Comparison of ENCODE assay signal across 18 cellular contexts in genomic region chr1:59404725-59405124, GRCh38.
DNase-seq lines count a peak whose midpoint lies in the region; ATAC-seq and TF ChIP-seq lines count a peak whose summit lies in the region.
"Had no signal": no experiment of that assay in that cellular context is flagged by ENCODE, and none has a peak within 500 bp of the region (broad histone marks: within the 10 kb centered on the region; RNA-seq: fewer than 3 reads in every experiment).

No MANE protein-coding gene starts in this region.

- CTCF ChIA-PET in CD8-positive, alpha-beta T cell (lab: Charles Lee): no interaction called here

- ATAC-seq in CD8-positive, alpha-beta T cell: no peak
- no peak for ATAC-seq in GM19324 (IDR thresholded peaks at IDR 0.05; ENCODE audit: low FRiP score, unreplicated experiment)
- ATAC-seq: Panc1 had no signal

- DNase-seq in D341Med (ENCODE audit: low spot score) (peak; percentile 58), NCI-H524 (lab: John Stamatoyannopoulos, UW) (peak; percentile 41 to 76), renal cortical epithelial cell (ENCODE audit: low read depth) (peak; percentile 9)
- DNase-seq in activated CD4-positive, alpha-beta T cell treated with anti-CD3 and anti-CD28 coated beads, Interleukin-2, amount 10 ng/mL, durations not matched to agents 24 days and 14 days: no peak
- no peak for DNase-seq in CD8-positive, alpha-beta T cell
- DNase-seq: ACHN, Caco-2, DMS53, GOT3, MV-4-11, NCI-H1694 treated with DMSO at 0.1 percent for 48 hours, NCI-H2107, NCI-H510A, SW 1271 had no signal

- peaks cover 53% of the 10 kb centered on the region for H3K4me1 Mint-ChIP-seq in brain
- H3K4me1 Mint-ChIP-seq in activated CD4-positive, alpha-beta T cell treated with anti-CD3 and anti-CD28 coated beads, Interleukin-2, amount 10 ng/mL, durations not matched to agents 24 days and 14 days: no peaks in the 10 kb centered on the region
- H3K4me1 Mint-ChIP-seq in CD8-positive, alpha-beta T cell (ENCODE audit: low read depth): no peaks in the 10 kb centered on the region

- no peaks in the 10 kb centered on the region for H3K27me3 Mint-ChIP-seq in brain
- H3K27me3 Mint-ChIP-seq in activated CD4-positive, alpha-beta T cell treated with anti-CD3 and anti-CD28 coated beads, Interleukin-2, amount 10 ng/mL, durations not matched to agents 24 days and 14 days: no peaks in the 10 kb centered on the region
- no peaks in the 10 kb centered on the region for H3K27me3 Mint-ChIP-seq in CD8-positive, alpha-beta T cell (ENCODE audit: low read depth)

- H3K27me3 ChIP-seq in CD8-positive, alpha-beta T cell (ENCODE audit: insufficient read depth, low read length): no peaks in the 10 kb centered on the region

- no peak overlapping the region for H3K4me3 ChIP-seq in CD8-positive, alpha-beta T cell (ENCODE audit: low read depth, low read length)

- POLR2A ChIA-PET in CD8-positive, alpha-beta T cell (lab: Charles Lee): no interaction called here

- peaks cover 0 to 8% (median 3%) of the 10 kb centered on the region in 5 experiments for H3K9me3 Mint-ChIP-seq in brain
- peaks cover 6% of the 10 kb centered on the region for H3K9me3 Mint-ChIP-seq in activated CD4-positive, alpha-beta T cell treated with anti-CD3 and anti-CD28 coated beads, Interleukin-2, amount 10 ng/mL, durations not matched to agents 24 days and 14 days
- H3K9me3 Mint-ChIP-seq in CD8-positive, alpha-beta T cell: no peaks in the 10 kb centered on the region

- TF ChIP-seq CTCF in brain (conservative IDR thresholded peaks at IDR 0.05): no peak
- no peak for TF ChIP-seq CTCF in CD8-positive, alpha-beta T cell (IDR thresholded peaks at IDR 0.05)

- no peak overlapping the region for H3K4me3 Mint-ChIP-seq in brain
- H3K4me3 Mint-ChIP-seq in activated CD4-positive, alpha-beta T cell treated with anti-CD3 and anti-CD28 coated beads, Interleukin-2, amount 10 ng/mL, durations not matched to agents 24 days and 14 days: no peak overlapping the region
- H3K4me3 Mint-ChIP-seq in CD8-positive, alpha-beta T cell: no peak overlapping the region

- peak overlapping the region; percentile 40 to 91 (median 77) for H3K27ac Mint-ChIP-seq in brain
- H3K27ac Mint-ChIP-seq in activated CD4-positive, alpha-beta T cell treated with anti-CD3 and anti-CD28 coated beads, Interleukin-2, amount 10 ng/mL, durations not matched to agents 24 days and 14 days: no peak overlapping the region
- no peak overlapping the region for H3K27ac Mint-ChIP-seq in CD8-positive, alpha-beta T cell

- H3K4me1 ChIP-seq in CD8-positive, alpha-beta T cell (ENCODE audit: insufficient read depth, low read length): no peaks in the 10 kb centered on the region
- H3K4me1 ChIP-seq: Caco-2 had no signal

- no peaks in the 10 kb centered on the region for H3K36me3 ChIP-seq in CD8-positive, alpha-beta T cell (ENCODE audit: insufficient read depth, low read length)

- no peak overlapping the region for H3K27ac ChIP-seq in CD8-positive, alpha-beta T cell (ENCODE audit: low read depth, low read length)
- H3K27ac ChIP-seq: KMS-11 had no signal

- H3K36me3 Mint-ChIP-seq in brain: peaks cover 8% of the 10 kb centered on the region
- no peaks in the 10 kb centered on the region for H3K36me3 Mint-ChIP-seq in activated CD4-positive, alpha-beta T cell treated with anti-CD3 and anti-CD28 coated beads, Interleukin-2, amount 10 ng/mL, durations not matched to agents 24 days and 14 days (ENCODE audit: low read depth)
- no peaks in the 10 kb centered on the region for H3K36me3 Mint-ChIP-seq in CD8-positive, alpha-beta T cell

- no peaks in the 10 kb centered on the region for H3K9me3 ChIP-seq in CD8-positive, alpha-beta T cell (ENCODE audit: low read length)
- H3K9me3 ChIP-seq: Caco-2 had no signal

- intact Hi-C loops in activated CD4-positive, alpha-beta T cell treated with anti-CD3 and anti-CD28 coated beads, Interleukin-2, amount 10 ng/mL, durations not matched to agents 24 days and 14 days (cut with micrococcal nuclease): no loop called here
- intact Hi-C loops in CD8-positive, alpha-beta T cell (cut with DNase I, micrococcal nuclease): no loop called here

Comparison
In these comparisons a context has a peak if more than half of its experiments do, and no peak if none do; other contexts are left out.
1. DNase-seq: peak in D341Med (single experiment), NCI-H524 (2 of 2) and renal cortical epithelial cell (single experiment); none in activated CD4-positive, alpha-beta T cell treated with anti-CD3 and anti-CD28 coated beads, Interleukin-2, amount 10 ng/mL, durations not matched to agents 24 days and 14 days (single experiment) and CD8-positive, alpha-beta T cell (0 of 7).
2. H3K27ac Mint-ChIP-seq: peak in brain (5 of 5); none in activated CD4-positive, alpha-beta T cell treated with anti-CD3 and anti-CD28 coated beads, Interleukin-2, amount 10 ng/mL, durations not matched to agents 24 days and 14 days (single experiment) and CD8-positive, alpha-beta T cell (single experiment).